17 cellular contexts compared by ENCODE assay signal in genomic region chr4:83603130-83603529, GRCh38.
DNase-seq lines count a peak whose midpoint lies in the region; FAIRE-seq and TF ChIP-seq lines count a peak whose summit lies in the region.
"Had no signal": no experiment of that assay in that cellular context is flagged by ENCODE, and none has a peak within 500 bp of the region (broad histone marks: within the 10 kb centered on the region; RNA-seq: fewer than 3 reads in every experiment).

No MANE protein-coding gene starts in this region.

- peak overlapping the region; percentile 14; the same call in 1 of the 2 replicates for H3K27ac ChIP-seq in VCaP
- H3K27ac ChIP-seq in kidney (ENCODE audit: low read depth in 2 of 2, low read length in 2 of 2) = peak overlapping the region; percentile 75 to 85

- FAIRE-seq in kidney (lab: Jason Lieb, UNC) = peak; percentile 60
- no peak for FAIRE-seq in frontal cortex (lab: Jason Lieb, UNC)
- FAIRE-seq: GM12891, GM19239 had no signal

- TF ChIP-seq CTCF in VCaP (conservative IDR thresholded peaks at IDR 0.05) (no peak), kidney (IDR thresholded peaks at IDR 0.05; ENCODE audit: borderline replicate concordance, extremely low read depth, insufficient read depth) (no peak)

- peak overlapping the region; percentile 13 to 32 for H3K9ac ChIP-seq in kidney (ENCODE audit: low read length in 2 of 2)

- no peak overlapping the region for H3K4me3 ChIP-seq in kidney (ENCODE audit: low read length in 2 of 2)

- peaks cover 19 to 47% of the 10 kb centered on the region in 2 donors for H3K4me1 ChIP-seq in kidney (ENCODE audit: control insufficient read depth in 1 of 2, insufficient read depth in 1 of 2, low read depth in 1 of 2, low read length in 2 of 2)

- H3K9me3 ChIP-seq in kidney (ENCODE audit: control insufficient read depth in 1 of 2, low read length in 2 of 2) = no peaks in the 10 kb centered on the region

- DNase-seq in kidney = no peak
- peak; percentile 21 for DNase-seq in renal cortical epithelial cell (ENCODE audit: low read depth)
- DNase-seq in COLO668 (lab: John Stamatoyannopoulos, UW; ENCODE audit: unreplicated experiment) = no peak
- DNase-seq in NCI-H2081 treated with DMSO at 0.1 percent for 48 hours (lab: John Stamatoyannopoulos, UW) = no peak
- DNase-seq in activated naive CD4-positive, alpha-beta T cell (lab: John Stamatoyannopoulos, UW) = no peak
- no peak for DNase-seq in frontal cortex (ENCODE audit: low spot score in 2 of 2)
- DNase-seq: CD8-positive, alpha-beta memory T cell; GF-D8; NCI-H1417 treated with DMSO at 0.1 percent for 48 hours; NCI-H1930; NCI-H2171 treated with DMSO at 0.1 percent for 48 hours; NCI-H446 treated with DMSO at 0.1 percent for 48 hours; OCI-M1; SHP77 treated with DMSO at 0.1 percent for 48 hours had no signal

- H3K36me3 ChIP-seq in kidney (ENCODE audit: control insufficient read depth in 1 of 2, insufficient read depth in 2 of 2, low read length in 2 of 2) = peaks cover 2 to 33% of the 10 kb centered on the region in 2 donors

- intact Hi-C loops in kidney (cut with DNase I) = no loop called here
